1 cellular context compared by ENCODE assay signal in the genomic region with DNA sequence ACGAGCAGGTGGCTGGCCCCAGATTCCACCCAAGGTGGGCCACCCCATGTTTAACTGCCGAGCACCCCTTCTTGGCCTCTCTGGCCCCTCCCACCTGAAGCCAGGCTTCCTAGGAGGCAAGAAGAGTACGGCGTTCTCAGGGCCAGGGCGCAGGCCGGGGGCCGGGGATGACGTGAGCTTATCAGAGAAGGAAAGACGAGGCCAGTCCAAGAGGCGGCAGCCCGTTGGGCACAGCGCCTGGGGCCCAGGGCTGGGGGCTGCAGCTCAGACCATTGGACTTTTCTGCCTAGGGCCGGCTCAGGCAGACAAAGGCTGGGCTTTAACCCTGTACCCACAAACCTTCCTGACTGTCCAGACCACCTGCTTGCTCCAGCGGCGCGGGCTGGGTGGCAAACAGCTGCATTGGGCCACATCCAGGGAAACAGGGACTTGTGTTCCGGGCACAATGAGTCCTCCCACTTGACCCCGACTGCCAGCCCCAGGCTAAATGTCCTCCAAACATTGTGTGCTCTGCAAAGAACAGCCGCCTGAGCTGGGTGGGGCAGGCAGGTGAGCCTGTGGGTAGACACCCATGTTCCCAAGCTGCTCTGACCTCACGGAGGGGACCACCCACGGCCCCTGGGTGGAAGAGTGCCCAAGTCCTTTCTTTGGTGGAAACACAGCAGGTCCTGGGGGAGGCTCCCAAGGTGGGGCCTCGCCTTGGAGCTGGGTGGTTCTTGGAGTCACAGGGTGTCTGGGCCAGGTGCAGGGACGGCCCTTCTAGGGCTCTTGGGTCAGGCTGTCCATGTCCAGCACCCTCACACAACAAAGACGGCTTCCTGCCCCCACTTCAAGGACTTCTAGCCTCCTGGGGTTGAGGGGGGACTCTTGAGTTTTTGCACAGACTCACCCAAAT.
TF ChIP-seq lines count a peak whose summit lies in the region.

No MANE protein-coding gene starts in this region.

TF ChIP-seq in HepG2, 621 proteins besides CTCF, POLR2A, EP300 and RAD21:
- peak; percentile 80 for TF ChIP-seq AGO2 (optimal IDR thresholded peaks at IDR 0.05; ENCODE audit: low read depth, low read length)
- TF ChIP-seq HNRNPL (IDR thresholded peaks at IDR 0.05; ENCODE audit: low read depth, low read length), result 0 out of 2 replicates have a peak, but pooled peaks have one; percentile 31
- no peak for TF ChIP-seq NAIF1 (CRISPR knock-in tag; IDR thresholded peaks at IDR 0.05; ENCODE audit: borderline replicate concordance)
- peak; percentile 8; the same call in 1 of the 2 replicates for TF ChIP-seq POLR2G (IDR thresholded peaks at IDR 0.05; ENCODE audit: low read depth, low read length)
